1 cellular context compared by ENCODE assay signal in genomic region chr13:26068372-26068771, GRCh38.
TF ChIP-seq lines count a peak whose summit lies in the region.

No MANE protein-coding gene starts in this region.

TF ChIP-seq in HEK293, 187 proteins besides CTCF, POLR2A, EP300 and RAD21 (continued from another document):
- 0 out of 2 replicates have a peak, but pooled peaks have one; percentile 25 for TF ChIP-seq ZNF266 (tag by site-specific recombination; IDR thresholded peaks at IDR 0.05; ENCODE audit: low read depth)
- peak; percentile 58; the same call in 1 of the 2 replicates for TF ChIP-seq ZBTB11 (tag by site-specific recombination; conservative IDR thresholded peaks at IDR 0.05; ENCODE audit: low read depth)
- peak; percentile 53 for TF ChIP-seq ZNF555 (tag by site-specific recombination; conservative IDR thresholded peaks at IDR 0.05)
- peak; percentile 46; the same call in 1 of the 2 replicates for TF ChIP-seq REST (tag by site-specific recombination; IDR thresholded peaks at IDR 0.05)
- peak; percentile 62 for TF ChIP-seq ZBTB8A (tag by site-specific recombination; IDR thresholded peaks at IDR 0.05)
- TF ChIP-seq ZNF558 (tag by site-specific recombination; IDR thresholded peaks at IDR 0.05), result 0 out of 2 replicates have a peak, but pooled peaks have one; percentile 41
- TF ChIP-seq ZNF426 (tag by site-specific recombination; IDR thresholded peaks at IDR 0.05), result peak; percentile 66
- TF ChIP-seq ZNF394 (tag by site-specific recombination; IDR thresholded peaks at IDR 0.05; ENCODE audit: borderline replicate concordance), result peak; percentile 83; the same call in 1 of the 2 replicates
- peak; percentile 77 for TF ChIP-seq ZNF518A (tag by site-specific recombination; conservative IDR thresholded peaks at IDR 0.05; ENCODE audit: low read depth)
- peak; percentile 38; the same call in 1 of the 2 replicates for TF ChIP-seq ZNF664 (tag by site-specific recombination; IDR thresholded peaks at IDR 0.05)
- peak; percentile 45 for TF ChIP-seq ZNF510 (tag by site-specific recombination; IDR thresholded peaks at IDR 0.05; ENCODE audit: insufficient replicate concordance)
- peak; percentile 51 for TF ChIP-seq ZNF623 (tag by site-specific recombination; IDR thresholded peaks at IDR 0.05)
